Comparison of ENCODE assay signal across 31 cellular contexts in genomic region chr15:56677271-56677670, GRCh38.
"Had no signal": no experiment of that assay in that cellular context is flagged by ENCODE, and none has a peak within 500 bp of the region (broad histone marks: within the 10 kb centered on the region; RNA-seq: fewer than 3 reads in every experiment).

No MANE protein-coding gene starts in this region.

- DNase-seq: activated CD4-positive, alpha-beta memory T cell treated with anti-CD3 and anti-CD28 coated beads for 36 hours; activated CD4-positive, alpha-beta T cell treated with anti-CD3 and anti-CD28 coated beads for 36 hours; activated CD4-positive, alpha-beta T cell treated with anti-CD3 and anti-CD28 coated beads, Interleukin-2, amount 10 ng/mL, durations not matched to agents 24 days and 14 days; activated CD4-positive, CD25-positive, alpha-beta regulatory T cell; activated CD4-positive, CD25-positive, alpha-beta regulatory T cell treated with anti-CD3 and anti-CD28 coated beads, Interleukin-2, amount 50 U/mL, for 72 hours; activated CD8-positive, alpha-beta memory T cell treated with anti-CD3 and anti-CD28 coated beads, Interleukin-2, amount 10 ng/mL, durations not matched to agents 7 days and 5 days; activated CD8-positive, alpha-beta memory T cell treated with anti-CD3 and anti-CD28 coated beads, Interleukin-2, amount 50 U/mL, for 4 hours; activated CD8-positive, alpha-beta T cell treated with anti-CD3 and anti-CD28 coated beads, Interleukin-2, amount 10 ng/mL, durations not matched to agents 7 days and 5 days; activated effector memory CD4-positive, alpha-beta T cell treated with anti-CD3 and anti-CD28 coated beads, Interleukin-2, amount 50 U/mL, for 16 hours; activated naive CD4-positive, alpha-beta T cell treated with anti-CD3 and anti-CD28 coated beads, Interleukin-2, amount 10 ng/mL, durations not matched to agents 7 days and 5 days; activated T-cell treated with anti-CD3 and anti-CD28 coated beads, Interleukin-2, amount 50 U/mL, for 1 hour; activated T-cell treated with anti-CD3 and anti-CD28 coated beads, Interleukin-2, amount 50 U/mL, for 48 hours; amniotic stem cell; anterior cingulate cortex; brain microvascular endothelial cell; dorsolateral prefrontal cortex; effector memory CD4-positive, alpha-beta T cell; endodermal cell; foreskin fibroblast; head of caudate nucleus; T-helper 2 cell had no signal

- H3K27ac Mint-ChIP-seq: activated CD4-positive, alpha-beta memory T cell treated with anti-CD3 and anti-CD28 coated beads for 36 hours; activated CD4-positive, alpha-beta T cell treated with anti-CD3 and anti-CD28 coated beads for 36 hours; activated CD4-positive, alpha-beta T cell treated with anti-CD3 and anti-CD28 coated beads, Interleukin-2, amount 10 ng/mL, durations not matched to agents 24 days and 14 days; activated CD8-positive, alpha-beta memory T cell treated with anti-CD3 and anti-CD28 coated beads, Interleukin-2, amount 10 ng/mL, durations not matched to agents 7 days and 5 days; activated CD8-positive, alpha-beta T cell treated with anti-CD3 and anti-CD28 coated beads, Interleukin-2, amount 10 ng/mL, durations not matched to agents 7 days and 5 days; activated naive CD4-positive, alpha-beta T cell treated with anti-CD3 and anti-CD28 coated beads, Interleukin-2, amount 10 ng/mL, durations not matched to agents 7 days and 5 days; activated naive CD8-positive, alpha-beta T cell; activated T-helper 1 cell treated with anti-CD3 and anti-CD28 coated beads, Interleukin-12 subunit alpha, Interleukin-12 subunit beta, Interleukin-2, Interleukin-4 antibody, amounts not matched to agents 30 ng/mL and 10 ng/mL and 1 ng/mL, durations not matched to agents 14 hours and 24 hours and 36 hours; activated T-helper 2 cell treated with anti-CD3 and anti-CD28 coated beads, Interferon-gamma antibody, Interleukin-2, Interleukin-4, amounts not matched to agents 10 μg/mL and 5 μg/mL and 100 μg/mL, durations not matched to agents 14 hours and 24 hours and 36 hours; dendritic cell treated with granulocyte-macrophage colony-stimulating factor and Interleukin-4, amounts not matched to agents 40 ng/mL and 50 ng/mL, for 4 days; endodermal cell had no signal

- H3K27me3 Mint-ChIP-seq: activated CD4-positive, alpha-beta memory T cell treated with anti-CD3 and anti-CD28 coated beads for 36 hours; activated CD4-positive, alpha-beta T cell treated with anti-CD3 and anti-CD28 coated beads for 36 hours; activated CD4-positive, alpha-beta T cell treated with anti-CD3 and anti-CD28 coated beads, Interleukin-2, amount 10 ng/mL, durations not matched to agents 24 days and 14 days; activated CD8-positive, alpha-beta memory T cell treated with anti-CD3 and anti-CD28 coated beads, Interleukin-2, amount 10 ng/mL, durations not matched to agents 7 days and 5 days; activated naive CD4-positive, alpha-beta T cell treated with anti-CD3 and anti-CD28 coated beads, Interleukin-2, amount 10 ng/mL, durations not matched to agents 7 days and 5 days; activated naive CD8-positive, alpha-beta T cell; central memory CD8-positive, alpha-beta T cell; dendritic cell treated with granulocyte-macrophage colony-stimulating factor and Interleukin-4, amounts not matched to agents 40 ng/mL and 50 ng/mL, for 4 days had no signal

- ATAC-seq: activated CD4-positive, alpha-beta T cell treated with anti-CD3 and anti-CD28 coated beads for 36 hours; activated CD8-positive, alpha-beta memory T cell treated with anti-CD3 and anti-CD28 coated beads, Interleukin-2, amount 10 ng/mL, durations not matched to agents 7 days and 5 days; activated CD8-positive, alpha-beta T cell treated with anti-CD3 and anti-CD28 coated beads, Interleukin-2, amount 10 ng/mL, durations not matched to agents 7 days and 5 days; esophagus mucosa had no signal

- H3K27ac ChIP-seq: brain microvascular endothelial cell, coronary artery had no signal

- FAIRE-seq: astrocyte, bronchial epithelial cell, frontal cortex had no signal

- H3K27me3 ChIP-seq: brain microvascular endothelial cell, dorsolateral prefrontal cortex had no signal

- H3K4me1 Mint-ChIP-seq: activated CD4-positive, alpha-beta T cell treated with anti-CD3 and anti-CD28 coated beads for 36 hours; activated CD4-positive, alpha-beta T cell treated with anti-CD3 and anti-CD28 coated beads, Interleukin-2, amount 10 ng/mL, durations not matched to agents 24 days and 14 days; activated CD8-positive, alpha-beta memory T cell treated with anti-CD3 and anti-CD28 coated beads, Interleukin-2, amount 10 ng/mL, durations not matched to agents 7 days and 5 days; activated naive CD4-positive, alpha-beta T cell treated with anti-CD3 and anti-CD28 coated beads, Interleukin-2, amount 10 ng/mL, durations not matched to agents 7 days and 5 days; central memory CD8-positive, alpha-beta T cell had no signal

- H3K4me3 ChIP-seq: coronary artery, dorsolateral prefrontal cortex had no signal

- H3K4me3 Mint-ChIP-seq: activated CD4-positive, alpha-beta memory T cell treated with anti-CD3 and anti-CD28 coated beads for 36 hours; activated CD4-positive, alpha-beta T cell treated with anti-CD3 and anti-CD28 coated beads for 36 hours; activated CD4-positive, alpha-beta T cell treated with anti-CD3 and anti-CD28 coated beads, Interleukin-2, amount 10 ng/mL, durations not matched to agents 24 days and 14 days; activated CD8-positive, alpha-beta memory T cell treated with anti-CD3 and anti-CD28 coated beads, Interleukin-2, amount 10 ng/mL, durations not matched to agents 7 days and 5 days; activated CD8-positive, alpha-beta T cell treated with anti-CD3 and anti-CD28 coated beads, Interleukin-2, amount 10 ng/mL, durations not matched to agents 7 days and 5 days; activated naive CD4-positive, alpha-beta T cell treated with anti-CD3 and anti-CD28 coated beads, Interleukin-2, amount 10 ng/mL, durations not matched to agents 7 days and 5 days; activated naive CD8-positive, alpha-beta T cell; activated T-helper 1 cell treated with anti-CD3 and anti-CD28 coated beads, Interleukin-12 subunit alpha, Interleukin-12 subunit beta, Interleukin-2, Interleukin-4 antibody, amounts not matched to agents 30 ng/mL and 10 ng/mL and 1 ng/mL, durations not matched to agents 14 hours and 24 hours and 36 hours; central memory CD8-positive, alpha-beta T cell; dendritic cell treated with granulocyte-macrophage colony-stimulating factor and Interleukin-4, amounts not matched to agents 40 ng/mL and 50 ng/mL, for 4 days; endodermal cell had no signal

- H3K9me3 Mint-ChIP-seq: activated CD4-positive, alpha-beta memory T cell treated with anti-CD3 and anti-CD28 coated beads for 36 hours; activated naive CD4-positive, alpha-beta T cell treated with anti-CD3 and anti-CD28 coated beads, Interleukin-2, amount 10 ng/mL, durations not matched to agents 7 days and 5 days; activated T-helper 1 cell treated with anti-CD3 and anti-CD28 coated beads, Interleukin-12 subunit alpha, Interleukin-12 subunit beta, Interleukin-2, Interleukin-4 antibody, amounts not matched to agents 30 ng/mL and 10 ng/mL and 1 ng/mL, durations not matched to agents 14 hours and 24 hours and 36 hours; activated T-helper 2 cell treated with anti-CD3 and anti-CD28 coated beads, Interferon-gamma antibody, Interleukin-2, Interleukin-4, amounts not matched to agents 10 μg/mL and 5 μg/mL and 100 μg/mL, durations not matched to agents 14 hours and 24 hours and 36 hours; central memory CD8-positive, alpha-beta T cell; dendritic cell treated with granulocyte-macrophage colony-stimulating factor and Interleukin-4, amounts not matched to agents 40 ng/mL and 50 ng/mL, for 4 days; endodermal cell had no signal
